In the genomic region with DNA sequence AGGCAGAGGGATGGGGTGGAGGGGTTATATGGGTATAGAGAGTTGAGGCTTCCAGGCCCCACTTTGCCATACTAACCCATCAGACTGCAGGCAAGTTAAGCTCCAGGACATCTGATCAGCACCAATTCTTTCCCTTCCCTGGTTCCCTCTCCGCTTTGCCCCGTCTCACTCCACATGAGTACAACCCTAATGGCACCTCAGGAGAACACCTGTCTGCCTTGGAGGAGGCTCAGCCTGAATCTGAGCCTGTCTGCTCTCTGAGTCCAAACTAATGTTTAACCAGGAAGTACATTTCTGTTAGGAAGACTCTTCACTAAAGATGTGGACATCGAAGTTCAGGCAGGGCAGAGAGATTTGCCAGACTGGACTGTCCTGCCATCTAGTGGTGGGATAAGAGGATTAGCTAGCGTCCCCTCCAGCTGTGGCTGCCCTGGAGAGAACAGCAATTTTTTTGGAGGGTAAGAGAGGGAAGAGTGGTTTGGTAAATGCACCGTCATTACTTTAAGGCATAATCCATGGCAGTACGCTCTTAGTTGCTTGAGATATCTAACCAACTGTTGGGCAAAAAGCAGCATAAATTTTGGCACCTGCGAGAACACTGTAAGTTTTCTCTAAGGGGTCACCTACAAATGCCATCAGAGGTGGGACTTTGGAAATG, we compare ENCODE assay signal across 8 cellular contexts. TPM values are rescaled to one million over a fixed set of nuclear protein-coding genes. Genes with fewer than 3 reads are reported as not detected.
A peak's percentile ranks its signal among the peaks of the same experiment; 100 is the strongest.
DNase-seq lines count a peak whose midpoint lies in the region; ATAC-seq and TF ChIP-seq lines count a peak whose summit lies in the region.

No MANE protein-coding gene starts in this region.

- H3K36me3 Mint-ChIP-seq in activated T-helper 17 cell treated with anti-CD3 and anti-CD28 coated beads, Interleukin-2, amount 50 U/mL, for 72 hours (ENCODE audit: low read depth) = no peaks in the 10 kb centered on the region

- WGBS in transverse colon (ENCODE audit: low coverage in 1 of 2), 2 donors = 25 to 27% methylated on average over 7 of the region's 7 CpGs

- TF ChIP-seq CTCF in RWPE2 (IDR thresholded peaks at IDR 0.05; ENCODE audit: poor library complexity, severe bottlenecking) (peak; percentile 93), fibroblast of villous mesenchyme (IDR thresholded peaks at IDR 0.05; ENCODE audit: insufficient read depth, low read depth, low read length) (peak; percentile 93), transverse colon (IDR thresholded peaks at IDR 0.05) (peak; percentile 82 to 96 (median 88))

- H3K27ac ChIP-seq in RWPE2 (ENCODE audit: poor library complexity, severe bottlenecking) = no peak overlapping the region
- peak overlapping the region in 3 of 4 donors; percentile 23 to 47 (median 29) for H3K27ac ChIP-seq in transverse colon

- no peak overlapping the region for H3K27ac Mint-ChIP-seq in activated T-helper 17 cell treated with anti-CD3 and anti-CD28 coated beads, Interleukin-2, amount 50 U/mL, for 72 hours

- peaks cover 11% of the 10 kb centered on the region for H3K4me1 ChIP-seq in RWPE2 (ENCODE audit: insufficient read depth, poor library complexity, severe bottlenecking)
- peaks cover 0 to 6% (median 6%) of the 10 kb centered on the region in 4 donors for H3K4me1 ChIP-seq in transverse colon

- no peaks in the 10 kb centered on the region for H3K9me3 Mint-ChIP-seq in activated T-helper 17 cell treated with anti-CD3 and anti-CD28 coated beads, Interleukin-2, amount 50 U/mL, for 72 hours

- H3K9me3 ChIP-seq in RWPE2 (ENCODE audit: severe bottlenecking) (no peaks in the 10 kb centered on the region), transverse colon (no peaks in the 10 kb centered on the region)

- TF ChIP-seq EP300 in transverse colon (IDR thresholded peaks at IDR 0.05; ENCODE audit: low read depth) = no peak

- H3K36me3 ChIP-seq in RWPE2 (ENCODE audit: low read depth) (no peaks in the 10 kb centered on the region), transverse colon (no peaks in the 10 kb centered on the region)

- no peak overlapping the region for H3K4me3 Mint-ChIP-seq in activated T-helper 17 cell treated with anti-CD3 and anti-CD28 coated beads, Interleukin-2, amount 50 U/mL, for 72 hours

- ATAC-seq in GM19043 (IDR thresholded peaks at IDR 0.05; ENCODE audit: low read depth, unreplicated experiment) (peak; percentile 82), RWPE2 (ENCODE audit: low read depth) (peak; percentile 92)
- peak; percentile 92 for ATAC-seq in activated T-helper 17 cell treated with anti-CD3 and anti-CD28 coated beads, Interleukin-2, amount 50 U/mL, for 72 hours (replicated peaks)

- peaks cover 25% of the 10 kb centered on the region for H3K27me3 Mint-ChIP-seq in activated T-helper 17 cell treated with anti-CD3 and anti-CD28 coated beads, Interleukin-2, amount 50 U/mL, for 72 hours

- H3K4me3 ChIP-seq in RWPE2 (ENCODE audit: severe bottlenecking) (no peak overlapping the region), fibroblast of villous mesenchyme (ENCODE audit: low read depth, low read length) (no peak overlapping the region), transverse colon (no peak overlapping the region)

- in situ Hi-C loops in transverse colon (cut with MboI; ENCODE audit: low pct_ligation_motif_present in 1 of 4, low pct_unique_long_range_greater_than_20kb in 1 of 4, low sequenced_read_pairs in 3 of 4) = loop anchor here (10.0 to 25.0 kb wide), 2 partner anchors 156 to 159 kb away; partner anchors contain the start of gene CENPV (in 2 of the 4)

- no peaks in the 10 kb centered on the region for H3K27me3 ChIP-seq in RWPE2 (ENCODE audit: insufficient read depth, poor library complexity, severe bottlenecking)
- H3K27me3 ChIP-seq in transverse colon = no peaks in the 10 kb centered on the region

- peak; percentile 30 for TF ChIP-seq POLR2A in transverse colon (IDR thresholded peaks at IDR 0.05)

- peak; percentile 63 to 74 for DNase-seq in AML-193 (lab: John Stamatoyannopoulos, UW)
- DNase-seq in LoVo (ENCODE audit: low spot score) = peak; percentile 91
- DNase-seq in RWPE2 (ENCODE audit: low spot score) = no peak
- DNase-seq in fibroblast of villous mesenchyme (ENCODE audit: low read depth) = peak; percentile 92
- peak; percentile 65 for DNase-seq in occipital lobe (lab: John Stamatoyannopoulos, UW)
- DNase-seq in transverse colon = peak; percentile 81

- intact Hi-C loops in transverse colon (cut with DNase I; ENCODE audit: low total_unique reads) = loop anchor here (5.0 kb wide), 1 partner anchor 69 kb away; no protein-coding TSS in a partner anchor

- no peaks in the 10 kb centered on the region for H3K4me1 Mint-ChIP-seq in activated T-helper 17 cell treated with anti-CD3 and anti-CD28 coated beads, Interleukin-2, amount 50 U/mL, for 72 hours

RNA-seq across cellular contexts. Expression of gene LRRC75A, which starts 29.2 kb away (rescaled TPM):
- 1 to 10 TPM in 1 of 2 donors, under 1 TPM in 1; 0.90 to 2.3 TPM for total RNA-seq in activated T-helper 17 cell treated with anti-CD3 and anti-CD28 coated beads, Interleukin-2, amount 50 U/mL, for 72 hours
- total RNA-seq in fibroblast of villous mesenchyme = 0.32 and 2.6 TPM in 2 replicates
- total RNA-seq in occipital lobe = 5.6 TPM
- total RNA-seq in transverse colon = 100 to 1,000 TPM in 2 of 4 donors, 10 to 100 TPM in 2; 67.9 to 194 (median 115) TPM

RNA-seq across cellular contexts. Expression of gene ZNF287, which starts 47.8 kb away (rescaled TPM):
- total RNA-seq in activated T-helper 17 cell treated with anti-CD3 and anti-CD28 coated beads, Interleukin-2, amount 50 U/mL, for 72 hours = 1 to 10 TPM; 3.3 to 6.3 TPM
- total RNA-seq in fibroblast of villous mesenchyme = 3.9 and 5.2 TPM in 2 replicates
- 34.9 TPM for total RNA-seq in occipital lobe
- total RNA-seq in transverse colon = 1 to 10 TPM in 3 of 4 donors, not detected in 1; 2.5 to 5.2 (median 2.5) TPM

Comparison
In these comparisons a context has a peak if more than half of its experiments do, and no peak if none do; other contexts are left out.
1. RNA of gene LRRC75A, which starts 29.2 kb away (total RNA-seq): 67.9 to 194 TPM in transverse colon; 5.6 TPM in occipital lobe (single experiment), 0.32 to 2.6 TPM in fibroblast of villous mesenchyme and 0.90 to 2.3 TPM in activated T-helper 17 cell treated with anti-CD3 and anti-CD28 coated beads, Interleukin-2, amount 50 U/mL, for 72 hours; every median in the first group is over 10 times any median in the second.
2. Peak in every context shown above with its lines, with median percentiles within 50 percentile points of each other: ATAC-seq and CTCF ChIP-seq.